1 cellular context compared by ENCODE assay signal in the genomic region with DNA sequence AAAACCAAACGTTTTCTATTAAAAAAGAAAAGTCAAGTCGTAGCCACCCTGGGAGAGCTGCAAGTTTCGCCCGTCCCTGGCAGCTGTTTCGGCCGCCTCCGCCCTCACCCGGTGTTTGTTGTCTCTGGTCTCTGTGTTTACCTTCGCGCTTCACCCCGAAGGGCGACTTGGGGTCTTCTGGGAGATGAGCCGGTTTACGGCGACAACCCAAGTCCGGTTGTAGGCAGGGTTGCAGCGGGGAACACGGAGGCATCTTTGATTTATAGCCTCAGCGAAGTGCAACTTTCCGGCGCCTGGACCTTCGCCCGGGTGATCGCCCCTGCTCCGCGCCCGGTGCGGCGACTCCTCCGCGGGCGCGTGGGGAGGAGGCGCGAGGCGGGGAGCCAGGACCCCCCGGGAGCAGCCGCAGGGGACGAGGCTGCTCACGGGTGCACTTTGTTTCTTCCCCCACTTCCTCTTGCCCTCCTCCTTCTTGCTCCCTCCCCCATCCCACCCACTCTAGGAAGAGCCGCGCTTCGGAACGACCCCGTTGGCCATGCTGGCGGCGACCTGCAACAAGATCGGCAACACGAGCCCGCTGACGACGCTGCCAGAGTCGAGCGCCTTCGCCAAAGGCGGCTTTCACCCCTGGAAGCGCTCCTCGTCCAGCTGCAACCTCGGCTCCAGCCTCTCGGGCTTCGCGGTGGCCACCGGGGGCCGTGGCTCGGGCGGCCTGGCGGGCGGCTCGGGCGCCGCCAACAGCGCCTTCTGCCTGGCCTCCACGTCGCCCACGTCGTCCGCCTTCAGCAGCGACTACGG.
A peak's percentile ranks its signal among the peaks of the same experiment; 100 is the strongest.
TF ChIP-seq lines count a peak whose summit lies in the region.

No MANE protein-coding gene starts in this region.

TF ChIP-seq in H1, 55 proteins besides CTCF, POLR2A, EP300 and RAD21:
- no peak for TF ChIP-seq CHD1 (IDR thresholded peaks at IDR 0.05; ENCODE audit: low read depth, low read length)
- TF ChIP-seq SIX5 (IDR thresholded peaks at IDR 0.05; ENCODE audit: low read depth, low read length) = no peak
- TF ChIP-seq MAFK (IDR thresholded peaks at IDR 0.05; ENCODE audit: low read depth, low read length) = no peak
- no peak for TF ChIP-seq SP1 (IDR thresholded peaks at IDR 0.05; ENCODE audit: low read depth, low read length)
- TF ChIP-seq BACH1 (IDR thresholded peaks at IDR 0.05; ENCODE audit: low read length) = no peak
- TF ChIP-seq YY1 (IDR thresholded peaks at IDR 0.05; ENCODE audit: low read depth, low read length) = 0 out of 2 replicates have a peak, but pooled peaks have one; percentile 7
- no peak for TF ChIP-seq RNF2 (IDR thresholded peaks at IDR 0.05; ENCODE audit: borderline replicate concordance, low read depth, low read length, missing control alignments, poor library complexity, severe bottlenecking)
- no peak for TF ChIP-seq CHD7 (IDR thresholded peaks at IDR 0.05; ENCODE audit: insufficient replicate concordance, low read length)
- TF ChIP-seq KDM5A (IDR thresholded peaks at IDR 0.05; ENCODE audit: low read length) = no peak
- TF ChIP-seq TCF12 (IDR thresholded peaks at IDR 0.05; ENCODE audit: low read depth, low read length) = no peak
- no peak for TF ChIP-seq RXRA (IDR thresholded peaks at IDR 0.05; ENCODE audit: insufficient read depth, low read depth, low read length)
- peak in 1 of 2 experiments; percentile 48; a peak in 1 of 4 replicates for TF ChIP-seq SIN3A (conservative IDR thresholded peaks at IDR 0.05 in 1 of 2, IDR thresholded peaks at IDR 0.05 in 1 of 2; ENCODE audit: low read depth in 1 of 2, low read length in 2 of 2)
- no peak for TF ChIP-seq HDAC6 (IDR thresholded peaks at IDR 0.05; ENCODE audit: low read depth, low read length)
- TF ChIP-seq, protein P1, sequence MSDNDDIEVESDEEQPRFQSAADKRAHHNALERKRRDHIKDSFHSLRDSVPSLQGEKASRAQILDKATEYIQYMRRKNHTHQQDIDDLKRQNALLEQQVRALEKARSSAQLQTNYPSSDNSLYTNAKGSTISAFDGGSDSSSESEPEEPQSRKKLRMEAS (IDR thresholded peaks at IDR 0.05) = peak; percentile 90
- TF ChIP-seq EGR1 (IDR thresholded peaks at IDR 0.05; ENCODE audit: borderline replicate concordance, low read depth, low read length) = no peak
- TF ChIP-seq, protein P2, sequence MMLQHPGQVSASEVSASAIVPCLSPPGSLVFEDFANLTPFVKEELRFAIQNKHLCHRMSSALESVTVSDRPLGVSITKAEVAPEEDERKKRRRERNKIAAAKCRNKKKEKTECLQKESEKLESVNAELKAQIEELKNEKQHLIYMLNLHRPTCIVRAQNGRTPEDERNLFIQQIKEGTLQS (IDR thresholded peaks at IDR 0.05; ENCODE audit: insufficient read depth, low read depth, low read length) = no peak
- TF ChIP-seq JUN (IDR thresholded peaks at IDR 0.05; ENCODE audit: low read depth, low read length) = no peak
- 0 out of 2 replicates have a peak, but pooled peaks have one; percentile 8 for TF ChIP-seq GABPA (IDR thresholded peaks at IDR 0.05; ENCODE audit: borderline replicate concordance, insufficient read depth, low read length)
- peak; percentile 58 for TF ChIP-seq ASH2L (IDR thresholded peaks at IDR 0.05; ENCODE audit: low read length)
- TF ChIP-seq SP2 (IDR thresholded peaks at IDR 0.05; ENCODE audit: low read length) = no peak
- no peak; the same call in 1 of the 2 replicates for TF ChIP-seq SUZ12 (IDR thresholded peaks at IDR 0.05; ENCODE audit: low read length)
- no peak for TF ChIP-seq GTF2F1 (IDR thresholded peaks at IDR 0.05; ENCODE audit: borderline replicate concordance, low read depth, low read length)
- TF ChIP-seq BCL11A (IDR thresholded peaks at IDR 0.05; ENCODE audit: low read depth in 2 of 2, low read length in 2 of 2) = no peak
- no peak for TF ChIP-seq CREB1 (IDR thresholded peaks at IDR 0.05)
- no peak for TF ChIP-seq TEAD4 (IDR thresholded peaks at IDR 0.05; ENCODE audit: low read depth, low read length)
- peak; percentile 79 for TF ChIP-seq KDM4A (IDR thresholded peaks at IDR 0.05; ENCODE audit: low read depth, low read length, severe bottlenecking)
- 0 out of 2 replicates have a peak, but pooled peaks have one; percentile 8 for TF ChIP-seq TAF1 (IDR thresholded peaks at IDR 0.05; ENCODE audit: low read depth, low read length)
- TF ChIP-seq RFX5 (IDR thresholded peaks at IDR 0.05; ENCODE audit: borderline replicate concordance, low read depth, low read length) = no peak
- TF ChIP-seq E2F6 (IDR thresholded peaks at IDR 0.05) = peak; percentile 55
- no peak for TF ChIP-seq ZNF274 (IDR thresholded peaks at IDR 0.05; ENCODE audit: borderline replicate concordance, extremely low read depth, low read length)
- no peak for TF ChIP-seq CEBPB (IDR thresholded peaks at IDR 0.05; ENCODE audit: low read depth, low read length)
- TF ChIP-seq EZH2 (IDR thresholded peaks at IDR 0.05; ENCODE audit: low read depth, low read length, severe bottlenecking) = peak; percentile 60
- no peak for TF ChIP-seq POLR2AphosphoS5 (IDR thresholded peaks at IDR 0.05; ENCODE audit: low read depth, low read length)
- no peak for TF ChIP-seq SAP30 (IDR thresholded peaks at IDR 0.05; ENCODE audit: insufficient read depth, insufficient replicate concordance, low read length)
- TF ChIP-seq TBP (IDR thresholded peaks at IDR 0.05; ENCODE audit: low read depth, low read length) = no peak
- no peak for TF ChIP-seq SRF (IDR thresholded peaks at IDR 0.05; ENCODE audit: low read depth, low read length)
- TF ChIP-seq SP4 (IDR thresholded peaks at IDR 0.05; ENCODE audit: low read length) = no peak
- TF ChIP-seq CBX5 (IDR thresholded peaks at IDR 0.05; ENCODE audit: low read depth, low read length) = no peak
- TF ChIP-seq POU5F1 (IDR thresholded peaks at IDR 0.05; ENCODE audit: low read depth, low read length) = no peak
- TF ChIP-seq CHD2 (IDR thresholded peaks at IDR 0.05; ENCODE audit: low read length) = no peak
- no peak for TF ChIP-seq FOSL1 (IDR thresholded peaks at IDR 0.05; ENCODE audit: insufficient read depth, low read depth, low read length)
- TF ChIP-seq HDAC2 (IDR thresholded peaks at IDR 0.05; ENCODE audit: borderline replicate concordance in 1 of 2, low read depth in 2 of 2, low read length in 2 of 2) = no peak
- TF ChIP-seq NRF1 (IDR thresholded peaks at IDR 0.05; ENCODE audit: low read depth, low read length) = no peak
- no peak for TF ChIP-seq BRCA1 (IDR thresholded peaks at IDR 0.05; ENCODE audit: low read depth, low read length)
- no peak for TF ChIP-seq CTBP2 (IDR thresholded peaks at IDR 0.05; ENCODE audit: borderline replicate concordance, insufficient read depth, insufficient read length, low read length)
- no peak for TF ChIP-seq CBX8 (IDR thresholded peaks at IDR 0.05; ENCODE audit: borderline replicate concordance, low read depth, low read length)
- TF ChIP-seq RBBP5 (IDR thresholded peaks at IDR 0.05; ENCODE audit: borderline replicate concordance, low read depth, low read length) = peak; percentile 93
- TF ChIP-seq TAF7 (optimal IDR thresholded peaks at IDR 0.05; ENCODE audit: borderline replicate concordance, low read depth, low read length) = peak; percentile 24
- no peak for TF ChIP-seq NANOG (IDR thresholded peaks at IDR 0.05; ENCODE audit: insufficient read depth, low read depth, low read length, poor library complexity, severe bottlenecking)
- TF ChIP-seq PHF8 (conservative IDR thresholded peaks at IDR 0.05; ENCODE audit: low read depth, low read length) = no peak
- TF ChIP-seq, protein P3, sequence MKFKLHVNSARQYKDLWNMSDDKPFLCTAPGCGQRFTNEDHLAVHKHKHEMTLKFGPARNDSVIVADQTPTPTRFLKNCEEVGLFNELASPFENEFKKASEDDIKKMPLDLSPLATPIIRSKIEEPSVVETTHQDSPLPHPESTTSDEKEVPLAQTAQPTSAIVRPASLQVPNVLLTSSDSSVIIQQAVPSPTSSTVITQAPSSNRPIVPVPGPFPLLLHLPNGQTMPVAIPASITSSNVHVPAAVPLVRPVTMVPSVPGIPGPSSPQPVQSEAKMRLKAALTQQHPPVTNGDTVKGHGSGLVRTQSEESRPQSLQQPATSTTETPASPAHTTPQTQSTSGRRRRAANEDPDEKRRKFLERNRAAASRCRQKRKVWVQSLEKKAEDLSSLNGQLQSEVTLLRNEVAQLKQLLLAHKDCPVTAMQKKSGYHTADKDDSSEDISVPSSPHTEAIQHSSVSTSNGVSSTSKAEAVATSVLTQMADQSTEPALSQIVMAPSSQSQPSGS (IDR thresholded peaks at IDR 0.05; ENCODE audit: low read length) = no peak
- TF ChIP-seq KDM1A (IDR thresholded peaks at IDR 0.05; ENCODE audit: borderline replicate concordance, low read length) = no peak
- no peak for TF ChIP-seq JUND (IDR thresholded peaks at IDR 0.05; ENCODE audit: low read length)
- TF ChIP-seq, protein P4, sequence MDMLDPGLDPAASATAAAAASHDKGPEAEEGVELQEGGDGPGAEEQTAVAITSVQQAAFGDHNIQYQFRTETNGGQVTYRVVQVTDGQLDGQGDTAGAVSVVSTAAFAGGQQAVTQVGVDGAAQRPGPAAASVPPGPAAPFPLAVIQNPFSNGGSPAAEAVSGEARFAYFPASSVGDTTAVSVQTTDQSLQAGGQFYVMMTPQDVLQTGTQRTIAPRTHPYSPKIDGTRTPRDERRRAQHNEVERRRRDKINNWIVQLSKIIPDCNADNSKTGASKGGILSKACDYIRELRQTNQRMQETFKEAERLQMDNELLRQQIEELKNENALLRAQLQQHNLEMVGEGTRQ (IDR thresholded peaks at IDR 0.05; ENCODE audit: low read length) = no peak
- no peak for TF ChIP-seq SIRT6 (IDR thresholded peaks at IDR 0.05; ENCODE audit: low read length)
